Comparison of ENCODE assay signal across 8 cellular contexts in genomic region chr15:90869601-90870353, GRCh38. TPM values are rescaled to one million over a fixed set of nuclear protein-coding genes. Genes with fewer than 3 reads are reported as not detected.
DNase-seq lines count a peak whose midpoint lies in the region; ATAC-seq and TF ChIP-seq lines count a peak whose summit lies in the region.

No MANE protein-coding gene starts in this region.

- H3K4me2 ChIP-seq in MM.1S (ENCODE audit: low read depth, low read length), result no peak overlapping the region

- no peaks in the 10 kb centered on the region; the same call in 1 of the 2 replicates for H3K4me1 ChIP-seq in MM.1S (ENCODE audit: low read length)

- H3K27ac ChIP-seq in MM.1S (ENCODE audit: low read length), result no peak overlapping the region

- peaks cover 12% of the 10 kb centered on the region; the same call in 1 of the 2 replicates for H3F3A ChIP-seq in MM.1S (ENCODE audit: insufficient read depth, low read length)

- H3K27me3 ChIP-seq in MM.1S (replicated peaks; ENCODE audit: insufficient read depth, low read length), result no peaks in the 10 kb centered on the region

- H3K9ac ChIP-seq in MM.1S (ENCODE audit: low read length), result no peak overlapping the region

- TF ChIP-seq CTCF in choroid plexus epithelial cell (conservative IDR thresholded peaks at IDR 0.05; ENCODE audit: low read depth, low read length) (no peak), MM.1S (IDR thresholded peaks at IDR 0.05; ENCODE audit: low read length) (no peak)

- H3K9me2 ChIP-seq in MM.1S (replicated peaks; ENCODE audit: insufficient read depth, low read length), result no peaks in the 10 kb centered on the region

- H3K79me2 ChIP-seq in MM.1S (ENCODE audit: low read length), result peaks cover 27% of the 10 kb centered on the region

- H3K9me3 ChIP-seq in MM.1S (replicated peaks; ENCODE audit: insufficient read depth, low read length), result no peaks in the 10 kb centered on the region

- no peaks in the 10 kb centered on the region for H3K36me3 ChIP-seq in MM.1S (replicated peaks; ENCODE audit: insufficient read depth, low read length)

- DNase-seq in AG08395 (ENCODE audit: low spot score) (peak; percentile 52), HPDE6-E6E7 (ENCODE audit: extremely low spot score) (peak; percentile 80), choroid plexus epithelial cell (ENCODE audit: low read depth) (peak; percentile 81), left lobe of liver (ENCODE audit: low spot score) (no peak), MM.1S (no peak)
- peak; percentile 41 for DNase-seq in stimulated activated CD4-positive, alpha-beta T cell treated with anti-CD3 and anti-CD28 coated beads, Interleukin-4, amount 100 ng/mL, for 1 hour

- H4K20me1 ChIP-seq in MM.1S (ENCODE audit: insufficient read depth, low read length), result no peaks in the 10 kb centered on the region

- H3K4me3 ChIP-seq in choroid plexus epithelial cell (ENCODE audit: low read depth, low read length) (no peak overlapping the region), MM.1S (ENCODE audit: low read length) (no peak overlapping the region)

- ATAC-seq in SK-N-SH treated with all-trans-retinoic acid at 6 μM for 48 hours (peak; percentile 73), left lobe of liver (peak; percentile 2), HG03095 (IDR thresholded peaks at IDR 0.05; ENCODE audit: unreplicated experiment) (no peak)

- no peak overlapping the region for H2AFZ ChIP-seq in MM.1S (ENCODE audit: low read length)

TF ChIP-seq in SK-N-SH treated with all-trans-retinoic acid at 6 μM for 48 hours, 23 proteins besides CTCF, POLR2A, EP300 and RAD21:
- TF ChIP-seq ZNF8 (CRISPR knock-in tag; IDR thresholded peaks at IDR 0.05), result no peak
- no peak for TF ChIP-seq ZNF565 (CRISPR knock-in tag; conservative IDR thresholded peaks at IDR 0.05; ENCODE audit: low read depth)
- TF ChIP-seq OSR1 (CRISPR knock-in tag; IDR thresholded peaks at IDR 0.05), result no peak
- no peak for TF ChIP-seq PPARA (CRISPR knock-in tag; IDR thresholded peaks at IDR 0.05; ENCODE audit: borderline replicate concordance)
- no peak for TF ChIP-seq SNAI2 (CRISPR knock-in tag; IDR thresholded peaks at IDR 0.05)
- no peak for TF ChIP-seq ISL1 (CRISPR knock-in tag; IDR thresholded peaks at IDR 0.05)
- no peak for TF ChIP-seq TOX (CRISPR knock-in tag; IDR thresholded peaks at IDR 0.05; ENCODE audit: borderline replicate concordance)
- TF ChIP-seq PATZ1 (CRISPR knock-in tag; IDR thresholded peaks at IDR 0.05; ENCODE audit: borderline replicate concordance), result no peak
- no peak for TF ChIP-seq ESRRG (CRISPR knock-in tag; IDR thresholded peaks at IDR 0.05)
- no peak for TF ChIP-seq CREB5 (CRISPR knock-in tag; IDR thresholded peaks at IDR 0.05; ENCODE audit: low read depth)
- no peak for TF ChIP-seq GLIS3 (CRISPR knock-in tag; IDR thresholded peaks at IDR 0.05)
- no peak for TF ChIP-seq ZC3H10 (CRISPR knock-in tag; IDR thresholded peaks at IDR 0.05)
- TF ChIP-seq TSHZ2 (CRISPR knock-in tag; IDR thresholded peaks at IDR 0.05), result no peak
- no peak for TF ChIP-seq BACH2 (CRISPR knock-in tag; IDR thresholded peaks at IDR 0.05; ENCODE audit: borderline replicate concordance)

RNA-seq across cellular contexts. Expression of gene FURIN, which starts 1.4 kb away (rescaled TPM):
- 281 TPM for total RNA-seq in left lobe of liver

RNA-seq across cellular contexts. Expression of gene FES, which starts 14.5 kb away (rescaled TPM):
- 39.4 TPM for total RNA-seq in left lobe of liver

RNA-seq across cellular contexts. Expression of gene MAN2A2, which starts 33.3 kb away (rescaled TPM):
- 96.9 TPM for total RNA-seq in left lobe of liver

Comparison
In these comparisons a context has a peak if more than half of its experiments do, and no peak if none do; other contexts are left out.
1. DNase-seq: peak in AG08395 (single experiment), HPDE6-E6E7 (single experiment), choroid plexus epithelial cell (single experiment) and stimulated activated CD4-positive, alpha-beta T cell treated with anti-CD3 and anti-CD28 coated beads, Interleukin-4, amount 100 ng/mL, for 1 hour (single experiment); none in left lobe of liver (single experiment) and MM.1S (single experiment).